In the genomic region with DNA sequence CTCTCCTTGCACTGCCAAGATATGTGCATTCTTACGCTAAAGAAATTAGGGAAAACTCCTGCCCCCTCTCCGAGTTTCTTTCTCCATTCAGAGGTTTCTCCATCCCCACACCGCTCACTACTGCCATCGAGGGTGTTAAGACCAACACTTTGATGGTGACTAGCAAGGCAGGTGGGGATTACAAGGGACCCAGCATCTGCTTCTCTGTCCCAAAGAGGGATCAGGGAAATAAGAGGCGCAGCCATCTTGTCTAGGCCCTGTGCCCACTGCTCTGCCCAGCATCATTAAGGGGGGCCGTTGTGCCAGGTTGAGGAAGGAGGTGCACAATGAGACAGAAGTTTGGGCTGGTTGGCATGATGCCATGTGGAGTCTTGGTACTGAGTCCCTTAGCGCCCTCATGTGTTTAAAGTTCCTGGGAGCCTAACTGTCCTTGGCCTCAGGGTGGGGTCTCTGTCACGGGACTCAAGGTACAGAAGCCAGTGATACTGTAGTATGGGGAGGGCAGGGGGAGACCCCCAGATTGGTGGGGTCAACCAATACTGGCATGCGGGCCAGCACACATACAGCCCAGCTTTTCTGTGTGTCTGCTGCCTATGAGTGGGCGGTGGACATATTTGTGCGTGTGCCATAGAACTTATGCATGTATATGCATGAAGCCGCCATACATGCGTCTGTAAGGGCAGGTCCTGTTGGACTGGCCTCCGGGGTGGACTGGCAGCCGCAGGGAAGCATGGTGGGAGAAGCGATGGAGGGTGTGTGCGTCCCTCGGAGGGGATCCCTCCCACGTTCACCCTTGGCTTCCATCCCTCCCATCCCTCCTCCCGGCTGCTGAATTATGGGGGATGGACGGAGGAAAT, we compare ENCODE assay signal across 9 cellular contexts. TPM values are rescaled to one million over a fixed set of nuclear protein-coding genes. Genes with fewer than 3 reads are reported as not detected.
DNase-seq lines count a peak whose midpoint lies in the region; ATAC-seq, FAIRE-seq and TF ChIP-seq lines count a peak whose summit lies in the region.
"Had no signal": no experiment of that assay in that cellular context is flagged by ENCODE, and none has a peak within 500 bp of the region (broad histone marks: within the 10 kb centered on the region; RNA-seq: fewer than 3 reads in every experiment).

No MANE protein-coding gene starts in this region.

- H3K18ac ChIP-seq in H1 (ENCODE audit: extremely low read depth, low read length), result no peak overlapping the region

- ATAC-seq in HG03039 (IDR thresholded peaks at IDR 0.05; ENCODE audit: unreplicated experiment) (peak; percentile 1), GM19463 (IDR thresholded peaks at IDR 0.05; ENCODE audit: unreplicated experiment) (no peak)

- POLR2A ChIA-PET in H1 (lab: Charles Lee; ENCODE audit: partially characterized antibody), result interaction anchor here (0.5 to 2.3 kb wide), 11 partner anchors 13 to 860 kb away, joined by 3 to 13 read pairs (median 3); a partner anchor contains a TSS

- no peak overlapping the region for H4K8ac ChIP-seq in H1 (ENCODE audit: extremely low read depth, insufficient read depth, low read length)

- no peak overlapping the region for H2BK120ac ChIP-seq in H1 (replicated peaks; ENCODE audit: low read depth, low read length)

- H3F3A ChIP-seq in neural progenitor cell (ENCODE audit: low read depth), result peaks cover 44% of the 10 kb centered on the region

- TF ChIP-seq RAD21 in H1 (IDR thresholded peaks at IDR 0.05 in 1 of 2, conservative IDR thresholded peaks at IDR 0.05 in 1 of 2; ENCODE audit: low read depth in 2 of 2, low read length in 2 of 2), result no peak

- TF ChIP-seq EP300 in H1 (IDR thresholded peaks at IDR 0.05; ENCODE audit: borderline replicate concordance in 1 of 2, low read depth in 2 of 2, low read length in 2 of 2), result no peak

- H3K4me1 Mint-ChIP-seq in neural progenitor cell, result peaks cover 37% of the 10 kb centered on the region

- H2BK20ac ChIP-seq in H1 (ENCODE audit: low read length), result no peak overlapping the region

- no peaks in the 10 kb centered on the region for H3K79me1 ChIP-seq in H1 (ENCODE audit: low read depth, low read length)

- TF ChIP-seq CTCF in H1 (IDR thresholded peaks at IDR 0.05; ENCODE audit: control extremely low read depth in 1 of 3, insufficient read depth in 1 of 3, low read depth in 1 of 3, low read length in 3 of 3) (0 out of 4 replicates have a peak, but pooled peaks of 1 of the 3 experiments have one; percentile 11), neural progenitor cell (IDR thresholded peaks at IDR 0.05) (no peak)

- CTCF ChIA-PET in H1 (lab: Charles Lee; ENCODE audit: partially characterized antibody), result interaction anchor here (0.6 to 5.5 kb wide), 26 partner anchors 8 to 900 kb away, joined by 3 to 169 read pairs (median 6); a partner anchor contains a TSS

- no peak overlapping the region for H3K4ac ChIP-seq in H1 (replicated peaks; ENCODE audit: insufficient read length, low read depth, low read length)

- DNase-seq in SHP77 (lab: John Stamatoyannopoulos, UW), result peak; percentile 43 to 66
- no peak for DNase-seq in SHP77 treated with DMSO at 0.1 percent for 48 hours (lab: John Stamatoyannopoulos, UW)
- DNase-seq in SKM-1 (lab: John Stamatoyannopoulos, UW; ENCODE audit: unreplicated experiment), result peak; percentile 41
- no peak for DNase-seq in H1 (ENCODE audit: low read depth in 1 of 2, low spot score in 2 of 2)
- no peak for DNase-seq in neural progenitor cell (ENCODE audit: low spot score)
- DNase-seq in effector CD4-positive, alpha-beta T cell, result no peak

- H3K9me3 Mint-ChIP-seq in neural progenitor cell, result no peaks in the 10 kb centered on the region

- H3K23ac ChIP-seq in H1 (ENCODE audit: insufficient read length), result no peak overlapping the region

- H3K56ac ChIP-seq in H1 (replicated peaks; ENCODE audit: insufficient read length, low read depth, low read length), result no peak overlapping the region

- no peak overlapping the region for H4K5ac ChIP-seq in H1 (ENCODE audit: insufficient read length, low read depth, low read length)

- H3K4me1 ChIP-seq in H1 (replicated peaks in 1 of 4; ENCODE audit: control insufficient read depth in 3 of 4, insufficient read depth in 4 of 4, low read length in 3 of 4) (peaks cover 0 to 49% (median 28%) of the 10 kb centered on the region in 4 experiments; a peak in 6 of 7 replicates), neural progenitor cell (peaks cover 20% of the 10 kb centered on the region)

- peaks cover 21% of the 10 kb centered on the region; the same call in 1 of the 2 replicates for H3K23me2 ChIP-seq in H1 (ENCODE audit: low read depth, low read length)

- no peak overlapping the region for H3K27ac ChIP-seq in H1 (ENCODE audit: low read depth, low read length)
- H3K27ac ChIP-seq in neural progenitor cell, result no peak overlapping the region

- H3K79me2 ChIP-seq in H1 (ENCODE audit: control insufficient read depth in 1 of 2, insufficient read depth in 2 of 2, low read length in 2 of 2) (no peaks in the 10 kb centered on the region), neural progenitor cell (ENCODE audit: low read depth) (no peaks in the 10 kb centered on the region)

- peak overlapping the region; percentile 96 for H3K4me3 Mint-ChIP-seq in neural progenitor cell

- 0 out of 2 replicates have a peak overlapping the region, but pooled peaks have one; percentile 61 for H2BK15ac ChIP-seq in H1 (ENCODE audit: low read length)

- H3K9ac ChIP-seq in H1 (replicated peaks in 1 of 4; ENCODE audit: extremely low read depth in 1 of 4, low read depth in 3 of 4, low read length in 3 of 4), result no peak overlapping the region
- no peak overlapping the region for H3K9ac ChIP-seq in neural progenitor cell

- 39% methylated on average over 21 of the region's 21 CpGs; no CpG with 5 or more reads in 1 of the 2 experiments for WGBS in H1 (ENCODE audit: extremely low coverage in 1 of 2, insufficient coverage in 1 of 2, insufficient read length in 1 of 2, insufficient replicate concordance in 2 of 2, low coverage in 1 of 2, low lambda C conversion rate in 2 of 2, missing lambda C conversion rate in 1 of 2), 2 experiments

- H3K36me3 ChIP-seq in H1 (ENCODE audit: control insufficient read depth in 2 of 4, insufficient read depth in 4 of 4, low read length in 3 of 4) (no peaks in the 10 kb centered on the region), neural progenitor cell (no peaks in the 10 kb centered on the region)

- H3K4me2 ChIP-seq in H1 (ENCODE audit: insufficient read depth in 1 of 2, low read depth in 2 of 2, low read length in 2 of 2), result peak overlapping the region; percentile 7 to 95
- H3K4me2 ChIP-seq in neural progenitor cell, result peak overlapping the region; percentile 63

- peaks cover 49% of the 10 kb centered on the region for H3K27me3 Mint-ChIP-seq in neural progenitor cell (ENCODE audit: insufficient read depth, low read depth)

- no peak overlapping the region for H2AK5ac ChIP-seq in H1 (ENCODE audit: low read depth, low read length)

- FAIRE-seq in H1 (lab: Jason Lieb, UNC), result no peak

- no peak overlapping the region for H2BK12ac ChIP-seq in H1 (ENCODE audit: low read depth, low read length)

- no peaks in the 10 kb centered on the region for H3K36me3 Mint-ChIP-seq in neural progenitor cell

- H4K91ac ChIP-seq in H1 (replicated peaks; ENCODE audit: insufficient read length, low read length), result no peak overlapping the region

- H2BK5ac ChIP-seq in H1 (ENCODE audit: low read depth, low read length), result no peak overlapping the region; the same call in 1 of the 2 replicates

- peaks cover 44 to 52% (median 48%) of the 10 kb centered on the region in 4 experiments for H3K27me3 ChIP-seq in H1 (replicated peaks in 1 of 4; ENCODE audit: control insufficient read depth in 3 of 4, extremely low read depth in 1 of 4, insufficient read depth in 3 of 4, low read length in 3 of 4)
- H3K27me3 ChIP-seq in neural progenitor cell, result peaks cover 60% of the 10 kb centered on the region

- H3K27ac Mint-ChIP-seq in neural progenitor cell, result no peak overlapping the region

- H4K20me1 ChIP-seq in H1 (replicated peaks in 1 of 2; ENCODE audit: control insufficient read depth in 1 of 2, insufficient read depth in 2 of 2, low read length in 2 of 2) (peaks cover 0 to 15% of the 10 kb centered on the region in 2 experiments), neural progenitor cell (ENCODE audit: low read depth) (peaks cover 32% of the 10 kb centered on the region)

- H3K14ac ChIP-seq in H1 (ENCODE audit: insufficient read length), result no peak overlapping the region

- H3K9me3 ChIP-seq in H1 (ENCODE audit: insufficient read depth in 2 of 2, low read depth in 1 of 2, low read length in 1 of 2), result no peaks in the 10 kb centered on the region
- H3K9me3 ChIP-seq in neural progenitor cell (ENCODE audit: low read depth), result no peaks in the 10 kb centered on the region

- TF ChIP-seq POLR2A in H1 (IDR thresholded peaks at IDR 0.05; ENCODE audit: control extremely low read depth in 1 of 2, low read depth in 2 of 2, low read length in 2 of 2), result no peak

- peak overlapping the region in 3 of 4 experiments; percentile 33 to 81 (median 74); a peak in 4 of 8 replicates for H3K4me3 ChIP-seq in H1 (ENCODE audit: extremely low read depth in 1 of 4, insufficient read depth in 2 of 4, low read depth in 3 of 4, low read length in 4 of 4)
- peak overlapping the region; percentile 78 for H3K4me3 ChIP-seq in neural progenitor cell

- H2AFZ ChIP-seq in H1 (ENCODE audit: low read length) (no peak overlapping the region), neural progenitor cell (replicated peaks) (no peak overlapping the region)

RNA-seq across cellular contexts. Expression of a gene that starts 5.5 kb away (rescaled TPM):
- 10.8 and 11.6 TPM in 2 replicates for total RNA-seq in H1 (2021; fragmentation: NEBNext Ultra II Directional; extraction: Animal tissue kit (Norgen Biotek cat#: 25700))
- 13.8 and 18.7 TPM in 2 replicates for polyA plus RNA-seq in H1 (2011; rRNA removed)
- 9.6 TPM for polyA plus RNA-seq in H1 (2011; cell fraction: cytosol; rRNA removed)
- 14.5 TPM for polyA plus RNA-seq in H1 (2011; cell fraction: nucleus; rRNA removed)
- polyA plus RNA-seq in H1 (2012, experiment 1 of 2), result 7.9 to 16.6 TPM (median 13.5 TPM) in 4 replicates
- polyA plus RNA-seq in H1 (2012, experiment 2 of 2), result 13.4 TPM
- polyA plus RNA-seq in H1 (2013, experiment 1 of 2), result 11.6 TPM
- 10.9 TPM for polyA plus RNA-seq in H1 (2013, experiment 2 of 2)
- 5.2 and 7.7 TPM in 2 replicates for polyA minus RNA-seq in H1 (2011; rRNA and poly(A)+ RNA removed)
- polyA minus RNA-seq in H1 (2011; cell fraction: cytosol; rRNA and poly(A)+ RNA removed), result 2.1 TPM
- polyA minus RNA-seq in H1 (2011; cell fraction: nucleus; rRNA and poly(A)+ RNA removed), result 5.4 TPM
- total RNA-seq in neural progenitor cell (ENCODE audit: low replicate concordance), result 4.0 and 9.6 TPM in 2 replicates

RNA-seq across cellular contexts. Expression of a gene that starts 20.6 kb away (rescaled TPM):
- 18.5 and 21.9 TPM in 2 replicates for total RNA-seq in H1 (2021; fragmentation: NEBNext Ultra II Directional; extraction: Animal tissue kit (Norgen Biotek cat#: 25700))
- 23.2 and 23.9 TPM in 2 replicates for polyA plus RNA-seq in H1 (2011; rRNA removed)
- polyA plus RNA-seq in H1 (2011; cell fraction: cytosol; rRNA removed), result 21.9 TPM
- polyA plus RNA-seq in H1 (2011; cell fraction: nucleus; rRNA removed), result 30.6 TPM
- 19.2 to 24.8 TPM (median 23.5 TPM) in 4 replicates for polyA plus RNA-seq in H1 (2012, experiment 1 of 2)
- polyA plus RNA-seq in H1 (2012, experiment 2 of 2), result 37.0 TPM
- polyA plus RNA-seq in H1 (2013, experiment 1 of 2), result 27.7 TPM
- 31.5 TPM for polyA plus RNA-seq in H1 (2013, experiment 2 of 2)
- polyA minus RNA-seq in H1 (2011; rRNA and poly(A)+ RNA removed), result 13.4 and 16.4 TPM in 2 replicates
- polyA minus RNA-seq in H1 (2011; cell fraction: cytosol; rRNA and poly(A)+ RNA removed), result 10.6 TPM
- 8.8 TPM for polyA minus RNA-seq in H1 (2011; cell fraction: nucleus; rRNA and poly(A)+ RNA removed)
- total RNA-seq in neural progenitor cell (ENCODE audit: low replicate concordance), result 10.7 and 18.4 TPM in 2 replicates

RNA-seq across cellular contexts. Expression of a gene that starts 33.0 kb away (rescaled TPM):
- 32.2 and 32.9 TPM in 2 replicates for total RNA-seq in H1 (2021; fragmentation: NEBNext Ultra II Directional; extraction: Animal tissue kit (Norgen Biotek cat#: 25700))
- 37.6 and 51.2 TPM in 2 replicates for polyA plus RNA-seq in H1 (2011; rRNA removed)
- polyA plus RNA-seq in H1 (2011; cell fraction: cytosol; rRNA removed), result 30.7 TPM
- 105 TPM for polyA plus RNA-seq in H1 (2011; cell fraction: nucleus; rRNA removed)
- polyA plus RNA-seq in H1 (2012, experiment 1 of 2), result 19.9 to 42.2 TPM (median 37.8 TPM) in 4 replicates
- polyA plus RNA-seq in H1 (2012, experiment 2 of 2), result 40.9 TPM
- polyA plus RNA-seq in H1 (2013, experiment 1 of 2), result 29.2 TPM
- 29.2 TPM for polyA plus RNA-seq in H1 (2013, experiment 2 of 2)
- polyA minus RNA-seq in H1 (2011; rRNA and poly(A)+ RNA removed), result 40.1 and 41.1 TPM in 2 replicates
- polyA minus RNA-seq in H1 (2011; cell fraction: cytosol; rRNA and poly(A)+ RNA removed), result 45.4 TPM
- 30.4 TPM for polyA minus RNA-seq in H1 (2011; cell fraction: nucleus; rRNA and poly(A)+ RNA removed)
- 15.7 and 44.9 TPM in 2 replicates for total RNA-seq in neural progenitor cell (ENCODE audit: low replicate concordance)

RNA-seq across cellular contexts. Expression of a gene that starts 43.6 kb away (rescaled TPM):
- total RNA-seq in H1 (2021; fragmentation: NEBNext Ultra II Directional; extraction: Animal tissue kit (Norgen Biotek cat#: 25700)), result 4.0 and 4.9 TPM in 2 replicates
- polyA plus RNA-seq in H1 (2011; rRNA removed), result 11.8 and 14.6 TPM in 2 replicates
- 12.1 TPM for polyA plus RNA-seq in H1 (2011; cell fraction: cytosol; rRNA removed)
- polyA plus RNA-seq in H1 (2011; cell fraction: nucleus; rRNA removed), result 8.9 TPM
- 5.4 to 7.8 TPM (median 6.7 TPM) in 4 replicates for polyA plus RNA-seq in H1 (2012, experiment 1 of 2)
- 4.6 TPM for polyA plus RNA-seq in H1 (2012, experiment 2 of 2)
- 3.8 TPM for polyA plus RNA-seq in H1 (2013, experiment 1 of 2)
- 4.2 TPM for polyA plus RNA-seq in H1 (2013, experiment 2 of 2)
- 7.3 and 12.6 TPM in 2 replicates for polyA minus RNA-seq in H1 (2011; rRNA and poly(A)+ RNA removed)
- polyA minus RNA-seq in H1 (2011; cell fraction: cytosol; rRNA and poly(A)+ RNA removed), result 13.0 TPM
- polyA minus RNA-seq in H1 (2011; cell fraction: nucleus; rRNA and poly(A)+ RNA removed), result 9.7 TPM
- total RNA-seq in neural progenitor cell (ENCODE audit: low replicate concordance), result 0.34 and 0.65 TPM in 2 replicates

RNA-seq across cellular contexts. Expression of a gene that starts 50.5 kb away (rescaled TPM):
- total RNA-seq in H1 (2021; fragmentation: NEBNext Ultra II Directional; extraction: Animal tissue kit (Norgen Biotek cat#: 25700)), result not detected in 2 replicates
- polyA plus RNA-seq in H1 (2011; rRNA removed), result 0.03 TPM in 1 of 2 replicates, not detected in the other
- not detected for polyA plus RNA-seq in H1 (2011; cell fraction: cytosol; rRNA removed)
- polyA plus RNA-seq in H1 (2011; cell fraction: nucleus; rRNA removed), result 0.24 TPM
- 0.08 TPM in 1 of 4 replicates, not detected in the others for polyA plus RNA-seq in H1 (2012, experiment 1 of 2)
- polyA plus RNA-seq in H1 (2012, experiment 2 of 2), result not detected
- 0.06 TPM for polyA plus RNA-seq in H1 (2013, experiment 1 of 2)
- polyA plus RNA-seq in H1 (2013, experiment 2 of 2), result not detected
- not detected in 2 replicates for polyA minus RNA-seq in H1 (2011; rRNA and poly(A)+ RNA removed)
- not detected for polyA minus RNA-seq in H1 (2011; cell fraction: cytosol; rRNA and poly(A)+ RNA removed)
- polyA minus RNA-seq in H1 (2011; cell fraction: nucleus; rRNA and poly(A)+ RNA removed), result not detected
- not detected in 2 replicates for total RNA-seq in neural progenitor cell (ENCODE audit: low replicate concordance)
- total RNA-seq: lung microvascular endothelial cell had no signal

Comparison
In these comparisons a context has a peak if more than half of its experiments do, and no peak if none do; other contexts are left out.
1. DNase-seq: peak in SHP77 (2 of 2) and SKM-1 (single experiment); none in SHP77 treated with DMSO at 0.1 percent for 48 hours (single experiment), H1 (0 of 2), neural progenitor cell (single experiment) and effector CD4-positive, alpha-beta T cell (single experiment).